8 cellular contexts compared by ENCODE assay signal in genomic region chr10:5629789-5630436, GRCh38. TPM values are rescaled to one million over a fixed set of nuclear protein-coding genes. Genes with fewer than 3 reads are reported as not detected.
DNase-seq lines count a peak whose midpoint lies in the region; ATAC-seq and TF ChIP-seq lines count a peak whose summit lies in the region.

No MANE protein-coding gene starts in this region.

- no peaks in the 10 kb centered on the region for H3K9me3 Mint-ChIP-seq in CD14-positive monocyte
- no peaks in the 10 kb centered on the region for H3K9me3 Mint-ChIP-seq in natural killer cell

- H3K27me3 Mint-ChIP-seq in CD14-positive monocyte (ENCODE audit: low read depth in 3 of 3) (peaks cover 4 to 8% (median 6%) of the 10 kb centered on the region in 3 donors), natural killer cell (ENCODE audit: low read depth in 2 of 2) (peaks cover 8 to 15% of the 10 kb centered on the region in 2 donors)

- H3K36me3 Mint-ChIP-seq in CD14-positive monocyte: no peaks in the 10 kb centered on the region
- no peaks in the 10 kb centered on the region for H3K36me3 Mint-ChIP-seq in natural killer cell

- intact Hi-C loops in CD14-positive monocyte (cut with micrococcal nuclease) (loop anchor here (5.0 to 10.0 kb wide), 2 partner anchors 188 to 785 kb away; no protein-coding TSS in a partner anchor), natural killer cell (cut with micrococcal nuclease) (loop anchor here (1.0 kb wide), 1 partner anchor 243 kb away; no protein-coding TSS in a partner anchor)

- H3K27ac Mint-ChIP-seq in CD14-positive monocyte (no peak overlapping the region), natural killer cell (no peak overlapping the region)

- ATAC-seq in GM19043 (IDR thresholded peaks at IDR 0.05; ENCODE audit: low read depth, unreplicated experiment): peak; percentile 94
- ATAC-seq in HG03354 (IDR thresholded peaks at IDR 0.05; ENCODE audit: poor library complexity, severe bottlenecking, unreplicated experiment): peak; percentile 92
- ATAC-seq in esophagus mucosa: peak; percentile 84
- peak; percentile 93 to 99 (median 99) for ATAC-seq in natural killer cell

- peaks cover 8% of the 10 kb centered on the region for H3K4me1 Mint-ChIP-seq in CD14-positive monocyte
- H3K4me1 Mint-ChIP-seq in natural killer cell: peaks cover 4 to 10% of the 10 kb centered on the region in 2 donors

- peak; percentile 60 for DNase-seq in CD14-positive monocyte (ENCODE audit: low spot score)
- peak; percentile 42 for DNase-seq in NOMO-1 treated with dmso at 0.1 percent for 144 hours (lab: John Stamatoyannopoulos, UW; ENCODE audit: unreplicated experiment)
- DNase-seq in activated CD8-positive, alpha-beta memory T cell treated with anti-CD3 and anti-CD28 coated beads, Interleukin-2, amount 50 U/mL, for 48 hours: peak; percentile 93
- peak; percentile 73 for DNase-seq in natural killer cell
- peak; percentile 61 to 88 (median 68) for DNase-seq in stimulated activated naive CD4-positive, alpha-beta T cell (lab: John Stamatoyannopoulos, UW)

- TF ChIP-seq CTCF in CD14-positive monocyte (IDR thresholded peaks at IDR 0.05): peak; percentile 85
- TF ChIP-seq CTCF in natural killer cell (IDR thresholded peaks at IDR 0.05): peak; percentile 93

- no peak overlapping the region for H3K4me3 Mint-ChIP-seq in CD14-positive monocyte
- no peak overlapping the region for H3K4me3 Mint-ChIP-seq in natural killer cell

RNA-seq across cellular contexts. Expression of gene ASB13, which starts 36.5 kb away (rescaled TPM):
- polyA plus RNA-seq in CD14-positive monocyte: 10 to 100 TPM; 37.8 to 44.1 TPM
- 15.3 TPM for total RNA-seq in esophagus mucosa
- total RNA-seq in natural killer cell: 1 to 10 TPM in 2 of 3 donors, under 1 TPM in 1; 0.99 to 2.4 (median 1.4) TPM

RNA-seq across cellular contexts. Expression of gene TASOR2, which starts 54.7 kb away (rescaled TPM):
- 1 to 10 TPM; 3.2 to 9.5 TPM for polyA plus RNA-seq in CD14-positive monocyte
- total RNA-seq in esophagus mucosa (32.8 TPM), natural killer cell (10 to 100 TPM; 64.4 to 88.7 (median 66.4) TPM)

Comparison
In these comparisons a context has a peak if more than half of its experiments do, and no peak if none do; other contexts are left out.
1. Peak in every context shown above with its lines: DNase-seq and ATAC-seq.
2. DNase-seq: peak in every context shown above with its lines; median percentile 93 in activated CD8-positive, alpha-beta memory T cell treated with anti-CD3 and anti-CD28 coated beads, Interleukin-2, amount 50 U/mL, for 48 hours; 73 in natural killer cell; 68 in stimulated activated naive CD4-positive, alpha-beta T cell; 60 in CD14-positive monocyte; 42 in NOMO-1 treated with dmso at 0.1 percent for 144 hours.